ENCODE assay signal across 19 cellular contexts in genomic region chr3:98565843-98566242, GRCh38. TPM values are rescaled to one million over a fixed set of nuclear protein-coding genes. Genes with fewer than 3 reads are reported as not detected.
DNase-seq lines count a peak whose midpoint lies in the region; ATAC-seq and TF ChIP-seq lines count a peak whose summit lies in the region.
"Had no signal": no experiment of that assay in that cellular context is flagged by ENCODE, and none has a peak within 500 bp of the region (broad histone marks: within the 10 kb centered on the region; RNA-seq: fewer than 3 reads in every experiment).

No MANE protein-coding gene starts in this region.

- H3K9me2 ChIP-seq in DOHH2 (replicated peaks; ENCODE audit: control insufficient read depth, low read length) (no peaks in the 10 kb centered on the region), HCT116 (ENCODE audit: insufficient read depth) (no peaks in the 10 kb centered on the region)

- no peaks in the 10 kb centered on the region for H3K9me3 ChIP-seq in DOHH2 (ENCODE audit: control insufficient read depth, insufficient read depth, low read length)
- no peaks in the 10 kb centered on the region for H3K9me3 ChIP-seq in HCT116 (ENCODE audit: control insufficient read depth in 1 of 2, insufficient read depth in 1 of 2, low read depth in 1 of 2, low read length in 2 of 2)

- H3K36me3 ChIP-seq in DOHH2 (ENCODE audit: control insufficient read depth, low read length): no peaks in the 10 kb centered on the region
- H3K36me3 ChIP-seq in HCT116 (ENCODE audit: control insufficient read depth in 1 of 2, insufficient read depth in 2 of 2, low read length in 2 of 2): no peaks in the 10 kb centered on the region

- CTCF ChIA-PET in HCT116 (lab: Charles Lee): interaction anchor here (1.0 kb wide), 1 partner anchor 258 kb away, joined by 3 read pairs; no protein-coding TSS in a partner anchor

- RAD21 ChIA-PET in HCT116 (lab: Charles Lee; ENCODE audit: low non-redundant PET in 1 of 2, low total read pairs in 2 of 2, uncharacterized antibody in 2 of 2, unreplicated experiment in 2 of 2): interaction anchor here in 1 of 2 experiments (0.9 to 1.2 kb wide), 2 partner anchors 43 to 237 kb away, joined by 3 read pairs; partner anchors contain the start of gene CLDND1

- no peaks in the 10 kb centered on the region for H3K79me2 ChIP-seq in DOHH2 (ENCODE audit: control insufficient read depth, low read length)
- H3K79me2 ChIP-seq in HCT116 (ENCODE audit: insufficient read depth, low read length): no peaks in the 10 kb centered on the region; the same call in none of the 2 replicates

- no peak overlapping the region for H2AFZ ChIP-seq in HCT116 (ENCODE audit: low read depth, low read length, poor library complexity, severe bottlenecking)

- DNase-seq in HCT116 (ENCODE audit: low read depth, low spot score) (no peak), NCI-H187 treated with DMSO at 0.1 percent for 48 hours (lab: John Stamatoyannopoulos, UW) (no peak)
- DNase-seq in natural killer cell treated with Interleukin-12 subunit alpha and Interleukin-12 subunit beta and Interleukin-15 and Interleukin-18, amount 100 ng/mL, for 72 hours (ENCODE audit: low spot score): no peak
- DNase-seq in stimulated activated CD4-positive, alpha-beta T cell treated with anti-CD3 and anti-CD28 coated beads, Interleukin-4, amount 100 ng/mL, for 4 hours: no peak
- DNase-seq: amniotic stem cell, cerebellar nuclear complex, DMS79, foreskin keratinocyte, left ventricle myocardium superior, NCI-H748 treated with DMSO at 0.1 percent for 48 hours had no signal

- TF ChIP-seq POLR2A in HCT116 (IDR thresholded peaks at IDR 0.05; ENCODE audit: borderline replicate concordance, extremely low read depth, insufficient read depth, insufficient read length): no peak

- peak overlapping the region; percentile 96 for H3K27ac Mint-ChIP-seq in activated T-helper 17 cell treated with anti-CD3 and anti-CD28 coated beads, Interleukin-2, amount 50 U/mL, for 72 hours
- peak overlapping the region; percentile 92 to 98 for H3K27ac Mint-ChIP-seq in natural killer cell treated with Interleukin-12 subunit alpha and Interleukin-12 subunit beta and Interleukin-15 and Interleukin-18, amount 100 ng/mL, for 72 hours
- H3K27ac Mint-ChIP-seq: WTC11 had no signal

- TF ChIP-seq CTCF in DOHH2 (IDR thresholded peaks at IDR 0.05; ENCODE audit: low read depth, low read length, poor library complexity, severe bottlenecking): no peak
- TF ChIP-seq CTCF in HCT116 (IDR thresholded peaks at IDR 0.05 in 2 of 3, conservative IDR thresholded peaks at IDR 0.05 in 1 of 3; ENCODE audit: borderline replicate concordance in 1 of 3, insufficient read depth in 1 of 3, low read depth in 2 of 3, low read length in 2 of 3): no peak

- no peaks in the 10 kb centered on the region for H3K27me3 Mint-ChIP-seq in activated T-helper 17 cell treated with anti-CD3 and anti-CD28 coated beads, Interleukin-2, amount 50 U/mL, for 72 hours
- H3K27me3 Mint-ChIP-seq in natural killer cell treated with Interleukin-12 subunit alpha and Interleukin-12 subunit beta and Interleukin-15 and Interleukin-18, amount 100 ng/mL, for 72 hours: no peaks in the 10 kb centered on the region

- H4K20me1 ChIP-seq in DOHH2 (ENCODE audit: control insufficient read depth, insufficient read depth, low read depth, low read length) (no peaks in the 10 kb centered on the region), HCT116 (ENCODE audit: insufficient read depth) (no peaks in the 10 kb centered on the region)

- H3K4me2 ChIP-seq in DOHH2 (ENCODE audit: low read length) (no peak overlapping the region), HCT116 (ENCODE audit: low read length) (peak overlapping the region; percentile 38)

- H3K27ac ChIP-seq in DOHH2 (ENCODE audit: low read depth, low read length): peak overlapping the region; percentile 88
- peak overlapping the region; percentile 83 for H3K27ac ChIP-seq in HCT116 (ENCODE audit: low read depth, low read length)
- H3K27ac ChIP-seq: foreskin keratinocyte had no signal

- H3F3A ChIP-seq in DOHH2 (ENCODE audit: control insufficient read depth, insufficient read depth): peaks cover 21% of the 10 kb centered on the region

- H3K4me1 ChIP-seq in DOHH2 (ENCODE audit: control insufficient read depth, low read length) (peaks cover 64% of the 10 kb centered on the region), HCT116 (ENCODE audit: control insufficient read depth in 1 of 2, insufficient read depth in 2 of 2, low read length in 2 of 2) (peaks cover 52 to 69% of the 10 kb centered on the region in 2 experiments)

- peak overlapping the region; percentile 59 for H3K9ac ChIP-seq in HCT116 (ENCODE audit: low read length)

- peaks cover 31% of the 10 kb centered on the region for H3K4me1 Mint-ChIP-seq in activated T-helper 17 cell treated with anti-CD3 and anti-CD28 coated beads, Interleukin-2, amount 50 U/mL, for 72 hours
- peaks cover 54 to 72% of the 10 kb centered on the region in 2 donors for H3K4me1 Mint-ChIP-seq in natural killer cell treated with Interleukin-12 subunit alpha and Interleukin-12 subunit beta and Interleukin-15 and Interleukin-18, amount 100 ng/mL, for 72 hours (ENCODE audit: low read depth in 2 of 2)

- no TSS peak for BruUV-seq in HCT116 (replicated peaks; lab: Mats Ljungman, UMichigan)

- intact Hi-C loops in HCT116 (cut with micrococcal nuclease): no loop called here

- ATAC-seq in HCT116 (no peak), GM21825 (IDR thresholded peaks at IDR 0.05; ENCODE audit: unreplicated experiment) (no peak)
- ATAC-seq in activated T-helper 17 cell treated with anti-CD3 and anti-CD28 coated beads, Interleukin-2, amount 50 U/mL, for 72 hours (replicated peaks): no peak
- ATAC-seq in natural killer cell treated with Interleukin-12 subunit alpha and Interleukin-12 subunit beta and Interleukin-15 and Interleukin-18, amount 100 ng/mL, for 72 hours: no peak
- ATAC-seq: foreskin keratinocyte, HepG2, left ventricle myocardium superior, Panc1, SK-N-SH treated with all-trans-retinoic acid at 6 μM for 48 hours, WTC11 had no signal

- no peaks in the 10 kb centered on the region for H3K27me3 ChIP-seq in DOHH2 (ENCODE audit: control insufficient read depth, low read length)
- no peaks in the 10 kb centered on the region for H3K27me3 ChIP-seq in HCT116 (ENCODE audit: insufficient read depth, low read length)
- H3K27me3 ChIP-seq: foreskin keratinocyte had no signal

- TF ChIP-seq RAD21 in HCT116 (IDR thresholded peaks at IDR 0.05; ENCODE audit: low read depth): no peak

- no peaks in the 10 kb centered on the region for H3K9me3 Mint-ChIP-seq in activated T-helper 17 cell treated with anti-CD3 and anti-CD28 coated beads, Interleukin-2, amount 50 U/mL, for 72 hours
- H3K9me3 Mint-ChIP-seq in natural killer cell treated with Interleukin-12 subunit alpha and Interleukin-12 subunit beta and Interleukin-15 and Interleukin-18, amount 100 ng/mL, for 72 hours: peaks cover 3% of the 10 kb centered on the region
- H3K9me3 Mint-ChIP-seq: WTC11 had no signal

- H3K4me3 Mint-ChIP-seq in activated T-helper 17 cell treated with anti-CD3 and anti-CD28 coated beads, Interleukin-2, amount 50 U/mL, for 72 hours: peak overlapping the region; percentile 46
- H3K4me3 Mint-ChIP-seq in natural killer cell treated with Interleukin-12 subunit alpha and Interleukin-12 subunit beta and Interleukin-15 and Interleukin-18, amount 100 ng/mL, for 72 hours: peak overlapping the region; percentile 71
- H3K4me3 Mint-ChIP-seq: WTC11 had no signal

- POLR2A ChIA-PET in HCT116 (lab: Charles Lee): interaction anchor here (0.6 to 2.5 kb wide), 10 partner anchors 9 to 406 kb away, joined by 3 to 12 read pairs (median 3); partner anchors contain the start of gene CPOX

- no peaks in the 10 kb centered on the region for H3K36me3 Mint-ChIP-seq in activated T-helper 17 cell treated with anti-CD3 and anti-CD28 coated beads, Interleukin-2, amount 50 U/mL, for 72 hours (ENCODE audit: low read depth)
- peaks cover 3% of the 10 kb centered on the region for H3K36me3 Mint-ChIP-seq in natural killer cell treated with Interleukin-12 subunit alpha and Interleukin-12 subunit beta and Interleukin-15 and Interleukin-18, amount 100 ng/mL, for 72 hours
- H3K36me3 Mint-ChIP-seq: WTC11 had no signal

- H3K4me3 ChIP-seq in DOHH2 (ENCODE audit: low read length): no peak overlapping the region
- H3K4me3 ChIP-seq in HCT116 (replicated peaks in 1 of 2; ENCODE audit: low read depth in 1 of 2, low read length in 2 of 2): no peak overlapping the region

TF ChIP-seq in HCT116, 20 proteins besides CTCF, POLR2A, EP300 and RAD21:
- no peak for TF ChIP-seq ZBTB33 (IDR thresholded peaks at IDR 0.05; ENCODE audit: extremely low read depth, insufficient replicate concordance, low read length)
- TF ChIP-seq ZFX (IDR thresholded peaks at IDR 0.05): 0 out of 2 replicates have a peak, but pooled peaks have one; percentile 33

RNA-seq across cellular contexts. Expression of gene CPOX, which starts 27.6 kb away (rescaled TPM):
- 353 TPM for total RNA-seq in HCT116 (2021; ENCODE audit: unreplicated experiment)
- polyA plus RNA-seq in HCT116 (2012): 117 and 129 TPM in 2 replicates
- total RNA-seq in activated T-helper 17 cell treated with anti-CD3 and anti-CD28 coated beads, Interleukin-2, amount 50 U/mL, for 72 hours: 10 to 100 TPM; 64.2 to 75.9 TPM
- total RNA-seq in natural killer cell treated with Interleukin-12 subunit alpha and Interleukin-12 subunit beta and Interleukin-15 and Interleukin-18, amount 100 ng/mL, for 72 hours: 10 to 100 TPM; 35.7 to 84.3 TPM

RNA-seq across cellular contexts. Expression of gene GPR15, which starts 34.1 kb away (rescaled TPM):
- total RNA-seq in HCT116 (2021; ENCODE audit: unreplicated experiment): 1.1 TPM
- polyA plus RNA-seq in HCT116 (2012): 1.1 and 1.6 TPM in 2 replicates
- 10 to 100 TPM; 24.0 to 52.1 TPM for total RNA-seq in activated T-helper 17 cell treated with anti-CD3 and anti-CD28 coated beads, Interleukin-2, amount 50 U/mL, for 72 hours
- total RNA-seq in natural killer cell treated with Interleukin-12 subunit alpha and Interleukin-12 subunit beta and Interleukin-15 and Interleukin-18, amount 100 ng/mL, for 72 hours: 10 to 100 TPM in 1 of 2 donors, 1 to 10 TPM in 1; 1.4 to 13.2 TPM
- total RNA-seq: foreskin keratinocyte, HepG2, left ventricle myocardium superior, posterior vena cava, WTC11 had no signal
- polyA plus RNA-seq: BJ, foreskin keratinocyte, HepG2 had no signal

RNA-seq across cellular contexts. Expression of gene CLDND1, which starts 43.1 kb away (rescaled TPM):
- total RNA-seq in HCT116 (2021; ENCODE audit: unreplicated experiment): 472 TPM
- polyA plus RNA-seq in HCT116 (2012): 307 and 351 TPM in 2 replicates
- total RNA-seq in activated T-helper 17 cell treated with anti-CD3 and anti-CD28 coated beads, Interleukin-2, amount 50 U/mL, for 72 hours: 100 to 1,000 TPM; 300 to 381 TPM
- total RNA-seq in natural killer cell treated with Interleukin-12 subunit alpha and Interleukin-12 subunit beta and Interleukin-15 and Interleukin-18, amount 100 ng/mL, for 72 hours: 100 to 1,000 TPM; 352 to 548 TPM
